ENCODE assay signal across 8 cellular contexts in genomic region chr14:95774265-95775160, GRCh38.
DNase-seq lines count a peak whose midpoint lies in the region; ATAC-seq and TF ChIP-seq lines count a peak whose summit lies in the region.

No MANE protein-coding gene starts in this region.

- H3K9me3 Mint-ChIP-seq in activated CD4-positive, alpha-beta T cell treated with anti-CD3 and anti-CD28 coated beads, Interleukin-2, amount 10 ng/mL, durations not matched to agents 7 days and 5 days, result no peaks in the 10 kb centered on the region
- H3K9me3 Mint-ChIP-seq in naive B cell, result peaks cover 0 to 3% (median 0%) of the 10 kb centered on the region in 7 donors
- H3K9me3 Mint-ChIP-seq in stimulated activated naive CD8-positive, alpha-beta T cell treated with anti-CD3 and anti-CD28 coated beads, Interleukin-15, amount 100 ng/mL, for 72 hours, result no peaks in the 10 kb centered on the region

- no peak overlapping the region for H3K4me3 Mint-ChIP-seq in activated CD4-positive, alpha-beta T cell treated with anti-CD3 and anti-CD28 coated beads, Interleukin-2, amount 10 ng/mL, durations not matched to agents 7 days and 5 days
- H3K4me3 Mint-ChIP-seq in naive B cell, result no peak overlapping the region
- H3K4me3 Mint-ChIP-seq in stimulated activated naive CD8-positive, alpha-beta T cell treated with anti-CD3 and anti-CD28 coated beads, Interleukin-15, amount 100 ng/mL, for 72 hours, result no peak overlapping the region

- ATAC-seq in naive B cell (ENCODE audit: low read depth in 2 of 2), result peak; percentile 47 to 52
- no peak for ATAC-seq in stimulated activated naive CD8-positive, alpha-beta T cell treated with anti-CD3 and anti-CD28 coated beads, Interleukin-15, amount 100 ng/mL, for 72 hours
- ATAC-seq in HG03442 (IDR thresholded peaks at IDR 0.05; ENCODE audit: unreplicated experiment), result no peak

- no peak overlapping the region for H3K4me3 ChIP-seq in GM12865 (ENCODE audit: low read depth, low read length)

- no peaks in the 10 kb centered on the region for H3K36me3 Mint-ChIP-seq in activated CD4-positive, alpha-beta T cell treated with anti-CD3 and anti-CD28 coated beads, Interleukin-2, amount 10 ng/mL, durations not matched to agents 7 days and 5 days (ENCODE audit: low read depth)
- peaks cover 5 to 9% of the 10 kb centered on the region in 2 donors for H3K36me3 Mint-ChIP-seq in naive B cell

- CTCF ChIA-PET in activated CD4-positive, alpha-beta T cell treated with anti-CD3 and anti-CD28 coated beads, Interleukin-2, amount 10 ng/mL, durations not matched to agents 7 days and 5 days (lab: Charles Lee), result interaction anchor here (0.5 to 1.1 kb wide), 6 partner anchors 19 to 315 kb away, joined by 3 to 5 read pairs (median 3); no protein-coding TSS in a partner anchor

- no peak overlapping the region for H3K27ac Mint-ChIP-seq in activated CD4-positive, alpha-beta T cell treated with anti-CD3 and anti-CD28 coated beads, Interleukin-2, amount 10 ng/mL, durations not matched to agents 7 days and 5 days
- H3K27ac Mint-ChIP-seq in naive B cell, result peak overlapping the region in 3 of 6 donors; percentile 0 to 48 (median 32)
- H3K27ac Mint-ChIP-seq in stimulated activated naive CD8-positive, alpha-beta T cell treated with anti-CD3 and anti-CD28 coated beads, Interleukin-15, amount 100 ng/mL, for 72 hours, result no peak overlapping the region

- TF ChIP-seq CTCF in GM12865 (IDR thresholded peaks at IDR 0.05; ENCODE audit: insufficient read depth, low read depth, low read length, missing control alignments), result peak; percentile 90

- H3K27me3 Mint-ChIP-seq in activated CD4-positive, alpha-beta T cell treated with anti-CD3 and anti-CD28 coated beads, Interleukin-2, amount 10 ng/mL, durations not matched to agents 7 days and 5 days, result no peaks in the 10 kb centered on the region
- H3K27me3 Mint-ChIP-seq in naive B cell, result no peaks in the 10 kb centered on the region
- peaks cover 28% of the 10 kb centered on the region for H3K27me3 Mint-ChIP-seq in stimulated activated naive CD8-positive, alpha-beta T cell treated with anti-CD3 and anti-CD28 coated beads, Interleukin-15, amount 100 ng/mL, for 72 hours

- POLR2A ChIA-PET in activated CD4-positive, alpha-beta T cell treated with anti-CD3 and anti-CD28 coated beads, Interleukin-2, amount 10 ng/mL, durations not matched to agents 7 days and 5 days (lab: Charles Lee), result no interaction called here

- DNase-seq in 8988T, result peak; percentile 26
- DNase-seq in GM12865 (ENCODE audit: low read depth), result peak; percentile 75
- DNase-seq in NCI-H2081 (lab: John Stamatoyannopoulos, UW), result peak; percentile 62 to 72
- peak; percentile 63 for DNase-seq in activated CD4-positive, alpha-beta T cell treated with anti-CD3 and anti-CD28 coated beads, Interleukin-2, amount 10 ng/mL, durations not matched to agents 7 days and 5 days
- peak; percentile 30 for DNase-seq in effector CD4-positive, alpha-beta T cell
- peak; percentile 59 for DNase-seq in naive B cell
- peak; percentile 19 to 34 for DNase-seq in stimulated activated naive CD8-positive, alpha-beta T cell treated with anti-CD3 and anti-CD28 coated beads, Interleukin-15, amount 100 ng/mL, for 72 hours

- H3K4me1 Mint-ChIP-seq in activated CD4-positive, alpha-beta T cell treated with anti-CD3 and anti-CD28 coated beads, Interleukin-2, amount 10 ng/mL, durations not matched to agents 7 days and 5 days, result no peaks in the 10 kb centered on the region
- H3K4me1 Mint-ChIP-seq in naive B cell, result peaks cover 27 to 36% (median 36%) of the 10 kb centered on the region in 3 donors
- H3K4me1 Mint-ChIP-seq in stimulated activated naive CD8-positive, alpha-beta T cell treated with anti-CD3 and anti-CD28 coated beads, Interleukin-15, amount 100 ng/mL, for 72 hours, result no peaks in the 10 kb centered on the region

Comparison
In these comparisons a context has a peak if more than half of its experiments do, and no peak if none do; other contexts are left out.
1. ATAC-seq: peak in naive B cell (2 of 2); none in stimulated activated naive CD8-positive, alpha-beta T cell treated with anti-CD3 and anti-CD28 coated beads, Interleukin-15, amount 100 ng/mL, for 72 hours (single experiment) and HG03442 (single experiment).
2. Peak in every context shown above with its lines, with median percentiles within 50 percentile points of each other: DNase-seq.